22 cellular contexts compared by ENCODE assay signal in the genomic region with DNA sequence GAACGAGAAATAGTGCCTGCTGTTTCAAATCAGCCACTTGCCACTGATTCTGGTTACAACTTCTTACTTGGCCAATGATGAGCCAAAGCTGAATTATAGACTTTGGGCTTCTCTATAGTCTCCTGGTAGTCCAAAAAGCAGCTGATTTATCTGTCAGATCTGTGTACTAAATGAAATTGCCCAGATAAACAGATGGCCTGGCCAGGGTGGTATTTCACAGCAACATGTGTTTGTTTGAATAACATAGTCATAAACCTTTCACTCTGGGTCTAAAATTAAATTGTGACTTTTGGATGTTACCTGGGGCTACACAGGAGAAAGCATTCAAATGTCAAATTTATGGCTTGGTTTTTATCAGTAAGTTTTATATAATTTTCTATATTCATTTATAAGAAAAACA.
"Had no signal": no experiment of that assay in that cellular context is flagged by ENCODE, and none has a peak within 500 bp of the region (broad histone marks: within the 10 kb centered on the region; RNA-seq: fewer than 3 reads in every experiment).

No MANE protein-coding gene starts in this region.

- H3K36me3 ChIP-seq: MG63 had no signal

- H3K36me3 Mint-ChIP-seq: T-cell had no signal

- H3K4me3 Mint-ChIP-seq: T-cell had no signal

- H3K4me1 Mint-ChIP-seq: T-cell had no signal

- H3K27ac Mint-ChIP-seq: T-cell had no signal

- H3K27ac ChIP-seq: RWPE1 had no signal

- H3K9me3 ChIP-seq: MG63 had no signal

- ATAC-seq: HepG2, Panc1, PC-3, T-cell had no signal

- H3K27me3 Mint-ChIP-seq: T-cell had no signal

- H3K9me3 Mint-ChIP-seq: T-cell had no signal

- DNase-seq: IMR-90, Karpas-422, KG1, MG63, NCI-H1092, NCI-H1105 treated with DMSO at 0.1 percent for 48 hours, NCI-H1417 treated with DMSO at 0.1 percent for 48 hours, NCI-H146, NCI-H187 treated with DMSO at 0.1 percent for 48 hours, NCI-H2029 treated with DMSO at 0.1 percent for 48 hours, NCI-H2107, NCI-H2227 treated with DMSO at 0.1 percent for 48 hours, NCI-H524, NCI-H526 treated with DMSO at 0.1 percent for 48 hours, NCI-H774, PC-3, SHP77, SW 1271, T-cell had no signal

- H3K4me3 ChIP-seq: MG63 had no signal

- H3K27me3 ChIP-seq: MG63 had no signal
